ENCODE assay signal across 8 cellular contexts in the genomic region with DNA sequence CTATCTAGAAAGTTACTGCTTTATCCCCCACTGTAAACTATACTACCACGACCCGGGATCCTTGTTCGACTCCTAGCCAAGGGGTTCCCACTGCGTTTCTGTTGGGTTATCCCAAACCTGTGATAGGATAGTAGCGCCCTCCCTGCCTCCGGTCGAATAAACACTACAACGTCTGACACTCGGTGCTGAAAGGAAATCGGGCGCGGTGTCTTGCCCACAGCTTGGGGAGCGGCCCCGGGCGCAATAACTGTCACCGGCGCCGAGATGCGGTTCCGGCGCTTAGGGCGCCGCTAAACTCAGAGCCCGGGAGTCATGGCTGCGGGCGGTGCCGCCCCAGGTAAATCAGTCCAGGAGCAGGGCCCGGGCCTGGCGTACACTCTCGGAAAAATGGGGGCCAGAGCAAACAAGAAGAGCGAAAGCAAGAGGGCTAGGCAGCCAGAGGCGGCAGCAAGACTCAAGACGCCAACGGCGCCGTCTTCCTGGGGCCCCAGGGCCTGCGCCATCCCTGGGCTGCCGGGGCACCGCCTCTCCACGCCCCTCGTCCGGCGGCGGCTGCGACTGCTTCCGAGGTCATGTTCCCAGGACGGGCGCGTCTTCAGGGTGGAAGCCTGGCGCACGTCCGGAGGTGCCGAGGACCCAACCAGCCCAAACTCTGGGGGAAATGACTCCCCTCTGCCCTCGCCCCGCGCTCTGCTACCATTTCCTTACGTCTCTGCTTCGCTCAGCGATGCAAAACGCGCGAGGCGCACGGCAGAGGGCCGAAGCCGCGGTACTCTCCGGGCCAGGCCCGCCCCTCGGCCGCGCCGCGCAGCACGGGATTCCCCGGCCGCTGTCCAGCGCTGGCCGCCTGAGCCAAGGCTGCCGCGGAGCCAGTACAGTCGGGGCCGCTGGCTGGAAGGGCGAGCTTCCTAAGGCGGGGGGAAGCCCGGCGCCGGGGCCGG. TPM values are rescaled to one million over a fixed set of nuclear protein-coding genes. Genes with fewer than 3 reads are reported as not detected.
DNase-seq lines count a peak whose midpoint lies in the region; ATAC-seq and TF ChIP-seq lines count a peak whose summit lies in the region.

A gene (plus strand): TSS at position 575 of the 941 bp plus-strand sequence. CDS start 87 bp downstream, at position 662.

- H3K27ac ChIP-seq in H9 (ENCODE audit: insufficient read length, low read depth, low read length) (peak within 1 kb of the TSS; percentile 28), adrenal gland (peak within 1 kb of the TSS; percentile 92 to 99 (median 98)), prostate gland (peak within 1 kb of the TSS; percentile 95 to 97), urinary bladder (ENCODE audit: low read depth) (peak within 1 kb of the TSS; percentile 92)

- H4K8ac ChIP-seq in H9 (replicated peaks; ENCODE audit: insufficient read length, low read depth, low read length) = no peak within 1 kb of the TSS

- peak within 1 kb of the TSS; percentile 95 to 98 (median 98) for H3K27ac Mint-ChIP-seq in H9
- peak within 1 kb of the TSS; percentile 99 to 100 for H3K27ac Mint-ChIP-seq in T-cell

- no peak within 1 kb of the TSS for H3K23ac ChIP-seq in H9 (ENCODE audit: insufficient read length, low read depth, low read length)

- H4K20me1 ChIP-seq in H9 (ENCODE audit: control insufficient read depth, insufficient read depth, insufficient read length) = no peaks in the 10 kb centered on the region

- H4K5ac ChIP-seq in H9 (ENCODE audit: insufficient read length, low read depth, low read length) = no peak within 1 kb of the TSS

- WGBS in H9 (ENCODE audit: extremely low coverage, insufficient read length, low lambda C conversion rate) = no CpG with 5 or more reads among the region's 89 CpGs
- WGBS in adrenal gland, 4 donors = 0 to 1% (median 0%) methylated on average over 22 to 89 of the region's 89 CpGs
- WGBS in prostate gland = under 1% methylated on average over 67 of the region's 89 CpGs
- WGBS in urinary bladder = under 1% methylated on average over 89 of the region's 89 CpGs

- no peaks in the 10 kb centered on the region for H3K27me3 Mint-ChIP-seq in H9 (ENCODE audit: low read depth)
- no peaks in the 10 kb centered on the region for H3K27me3 Mint-ChIP-seq in T-cell

- H2BK12ac ChIP-seq in H9 (ENCODE audit: insufficient read length, low read depth, low read length) = no peak within 1 kb of the TSS

- H2AFZ ChIP-seq in H9 (ENCODE audit: low read length) = no peak within 1 kb of the TSS

- peak within 1 kb of the TSS; percentile 95 for H3K4me2 ChIP-seq in H9 (ENCODE audit: insufficient read depth, insufficient read length, low read length)

- H3K14ac ChIP-seq in H9 (ENCODE audit: insufficient read depth, low read length) = peak within 1 kb of the TSS; percentile 95

- H3K36me3 Mint-ChIP-seq in H9 (ENCODE audit: insufficient read depth in 1 of 3, low read depth in 3 of 3) = peaks cover 9 to 28% (median 17%) of the 10 kb centered on the region in 3 experiments
- peaks cover 11% of the 10 kb centered on the region for H3K36me3 Mint-ChIP-seq in T-cell

- no peaks in the 10 kb centered on the region for H3K79me1 ChIP-seq in H9 (ENCODE audit: insufficient read depth, low read depth, low read length, poor library complexity, severe bottlenecking)

- H3K27me3 ChIP-seq in H9 (ENCODE audit: insufficient read depth, low read length) = no peaks in the 10 kb centered on the region
- H3K27me3 ChIP-seq in adrenal gland = no peaks in the 10 kb centered on the region
- H3K27me3 ChIP-seq in prostate gland (replicated peaks; ENCODE audit: insufficient read depth) = no peaks in the 10 kb centered on the region

- no peak within 1 kb of the TSS for H2BK20ac ChIP-seq in H9 (ENCODE audit: low read depth, low read length, poor library complexity, severe bottlenecking)

- H3K23me2 ChIP-seq in H9 (ENCODE audit: insufficient read length, low read depth, low read length, poor library complexity, severe bottlenecking) = peaks cover 14% of the 10 kb centered on the region

- TF ChIP-seq CTCF in H9 (conservative IDR thresholded peaks at IDR 0.05) (no peak), adrenal gland (IDR thresholded peaks at IDR 0.05) (peak in 1 of 6 experiments; percentile 5), prostate gland (IDR thresholded peaks at IDR 0.05) (no peak)

- H3K9ac ChIP-seq in H9 (ENCODE audit: extremely low read depth, insufficient read length, low read length) = peak within 1 kb of the TSS; percentile 95

- POLR2A ChIA-PET in T-cell (lab: Charles Lee) = interaction anchor here (0.6 kb wide), 2 partner anchors 10 to 154 kb away, joined by 5 to 8 read pairs; no protein-coding TSS in a partner anchor

- H3K4me1 Mint-ChIP-seq in H9 (peaks cover 23 to 35% of the 10 kb centered on the region in 2 experiments), T-cell (peaks cover 20 to 24% (median 21%) of the 10 kb centered on the region in 3 donors)

- no peaks in the 10 kb centered on the region for H3K9me3 Mint-ChIP-seq in H9
- H3K9me3 Mint-ChIP-seq in T-cell = no peaks in the 10 kb centered on the region

- H3T11ph ChIP-seq in H9 (ENCODE audit: low read length) = no peak within 1 kb of the TSS

- CTCF ChIA-PET in T-cell (lab: Charles Lee) = interaction anchor here (0.6 to 1.0 kb wide), 4 partner anchors 21 to 840 kb away, joined by 3 to 8 read pairs (median 5); no protein-coding TSS in a partner anchor

- intact Hi-C loops in adrenal gland (cut with DNase I) (no loop called here), left cardiac atrium (cut with DNase I) (no loop called here), prostate gland (cut with DNase I) (no loop called here)

- peak; percentile 41 for DNase-seq in GM04503 (ENCODE audit: low read depth)
- DNase-seq in H9 = peak; percentile 75
- DNase-seq in M059J (ENCODE audit: low read depth) = peak; percentile 77
- peak; percentile 57 to 83 (median 70) for DNase-seq in T-cell
- DNase-seq in adrenal gland = peak; percentile 84 to 91 (median 85)
- peak; percentile 93 for DNase-seq in left cardiac atrium
- peak; percentile 84 for DNase-seq in prostate gland (ENCODE audit: low spot score)

- H3K79me2 ChIP-seq in H9 (ENCODE audit: insufficient read depth, low read length) = no peaks in the 10 kb centered on the region; the same call in 1 of the 2 replicates

- peak within 1 kb of the TSS; percentile 96 to 98 for H3K4me3 Mint-ChIP-seq in H9
- peak within 1 kb of the TSS; percentile 94 to 99 (median 98) for H3K4me3 Mint-ChIP-seq in T-cell

- peak within 1 kb of the TSS; percentile 81 to 98 (median 94) for H3K4me3 ChIP-seq in adrenal gland
- peak within 1 kb of the TSS; percentile 69 to 73 for H3K4me3 ChIP-seq in prostate gland
- peak within 1 kb of the TSS; percentile 83 for H3K4me3 ChIP-seq in urinary bladder (ENCODE audit: low read depth, low read length)

- no peak within 1 kb of the TSS for H4K91ac ChIP-seq in H9 (ENCODE audit: insufficient read length, low read depth, low read length)

- peaks cover 0 to 16% of the 10 kb centered on the region in 2 donors for H3K36me3 ChIP-seq in adrenal gland (replicated peaks in 1 of 2)
- H3K36me3 ChIP-seq in prostate gland = no peaks in the 10 kb centered on the region
- no peaks in the 10 kb centered on the region for H3K36me3 ChIP-seq in urinary bladder (ENCODE audit: insufficient read depth)

- H3K18ac ChIP-seq in H9 (ENCODE audit: insufficient read length, low read depth, low read length) = peak within 1 kb of the TSS; percentile 94

- H2BK5ac ChIP-seq in H9 (ENCODE audit: insufficient read length, low read length) = no peak within 1 kb of the TSS

- H2AK5ac ChIP-seq in H9 (ENCODE audit: insufficient read length, low read length) = no peak within 1 kb of the TSS

- H3K4me1 ChIP-seq in H9 (ENCODE audit: insufficient read depth, low read length) = no peaks in the 10 kb centered on the region
- H3K4me1 ChIP-seq in adrenal gland (replicated peaks in 1 of 2) = peaks cover 5 to 17% of the 10 kb centered on the region in 2 donors
- no peaks in the 10 kb centered on the region for H3K4me1 ChIP-seq in prostate gland (replicated peaks)
- no peaks in the 10 kb centered on the region for H3K4me1 ChIP-seq in urinary bladder (ENCODE audit: insufficient read depth)

- H2BK120ac ChIP-seq in H9 (ENCODE audit: low read depth, low read length, poor library complexity, severe bottlenecking) = no peak within 1 kb of the TSS

- H3K9me3 ChIP-seq in H9 (ENCODE audit: control insufficient read depth, low read depth, low read length) = no peaks in the 10 kb centered on the region
- H3K9me3 ChIP-seq in adrenal gland (replicated peaks in 1 of 3) = no peaks in the 10 kb centered on the region
- H3K9me3 ChIP-seq in prostate gland = no peaks in the 10 kb centered on the region

- H2BK15ac ChIP-seq in H9 (ENCODE audit: low read depth, low read length) = no peak within 1 kb of the TSS

- ATAC-seq in T-cell (replicated peaks in 1 of 4) (peak; percentile 87 to 88 (median 87)), left cardiac atrium (peak; percentile 97 to 98)

- H3K56ac ChIP-seq in H9 (ENCODE audit: insufficient read length, low read depth, low read length) = no peak within 1 kb of the TSS

- TF ChIP-seq POLR2A in adrenal gland (IDR thresholded peaks at IDR 0.05) = peak; percentile 69 to 75
- TF ChIP-seq POLR2A in prostate gland (IDR thresholded peaks at IDR 0.05) = peak; percentile 74

- H3K4ac ChIP-seq in H9 (ENCODE audit: low read depth, low read length) = no peak within 1 kb of the TSS; the same call in 1 of the 2 replicates

RNA-seq across cellular contexts. Expression of the gene that starts here (rescaled TPM):
- total RNA-seq in H9 (2021) (131 and 137 TPM in 2 replicates), T-cell (100 to 1,000 TPM in 3 of 5 donors, 10 to 100 TPM in 2; 70.8 to 117 (median 112) TPM), adrenal gland (100 to 1,000 TPM in 3 of 8 donors, 10 to 100 TPM in 5; 54.7 to 141 (median 93.2) TPM), left cardiac atrium (10 to 100 TPM; 76.6 to 83.6 TPM), prostate gland (100 to 1,000 TPM in 1 of 2 donors, 10 to 100 TPM in 1; 87.0 to 104 TPM), urinary bladder (80.7 TPM)
- total RNA-seq in M059J (2014; rRNA removed; shearing (Covaris generic)) = 80.2 and 86.7 TPM in 2 replicates
- polyA plus RNA-seq in adrenal gland (10 to 100 TPM; 43.9 to 93.1 (median 75.4) TPM), urinary bladder (103 TPM)

Comparison
In these comparisons a context has a peak if more than half of its experiments do, and no peak if none do; other contexts are left out.
1. Peak in every context shown above with its lines: DNase-seq, ATAC-seq, H3K4me3 ChIP-seq and H3K27ac ChIP-seq.
2. DNase-seq: peak in every context shown above with its lines; median percentile 93 in left cardiac atrium; 85 in adrenal gland; 84 in prostate gland; 77 in M059J; 75 in H9; 70 in T-cell; 41 in GM04503.
3. H3K27ac ChIP-seq: peak in every context shown above with its lines; median percentile 98 in adrenal gland; 96 in prostate gland; 92 in urinary bladder; 28 in H9.